In genomic region chr1:10209590-10209904, GRCh38 we compare ENCODE assay signal across 7 cellular contexts. TPM values are rescaled to one million over a fixed set of nuclear protein-coding genes. Genes with fewer than 3 reads are reported as not detected.
DNase-seq lines count a peak whose midpoint lies in the region; ATAC-seq lines count a peak whose summit lies in the region.

No MANE protein-coding gene starts in this region.

- peak overlapping the region; percentile 91 for H3K27ac ChIP-seq in HUES48 (ENCODE audit: low read depth, low read length)
- H3K27ac ChIP-seq in stomach smooth muscle (ENCODE audit: low read length), result peak overlapping the region; percentile 98

- H3K4me3 Mint-ChIP-seq in activated naive CD8-positive, alpha-beta T cell treated with anti-CD3 and anti-CD28 coated beads, Interleukin-2, amount 10 ng/mL, durations not matched to agents 7 days and 5 days, result peak overlapping the region; percentile 92
- H3K4me3 Mint-ChIP-seq in immature natural killer cell, result peak overlapping the region; percentile 83 to 88 (median 86)

- H3K9ac ChIP-seq in HUES48 (ENCODE audit: low read depth, low read length), result peak overlapping the region; percentile 77
- peak overlapping the region; percentile 95 to 96 for H3K9ac ChIP-seq in stomach smooth muscle (ENCODE audit: low read length in 2 of 2)

- H3K4me1 ChIP-seq in HUES48 (ENCODE audit: control insufficient read depth, insufficient read depth, low read length), result peaks cover 14% of the 10 kb centered on the region
- peaks cover 23% of the 10 kb centered on the region for H3K4me1 ChIP-seq in stomach smooth muscle (ENCODE audit: control insufficient read depth, insufficient read depth, low read length)

- POLR2A ChIA-PET in activated naive CD8-positive, alpha-beta T cell treated with anti-CD3 and anti-CD28 coated beads, Interleukin-2, amount 10 ng/mL, durations not matched to agents 7 days and 5 days (lab: Charles Lee), result interaction anchor here (1.3 kb wide), 1 partner anchor 220 kb away, joined by 3 read pairs; the partner anchor contains the start of gene CENPS

- H3K4me3 ChIP-seq in HUES48 (ENCODE audit: low read depth, low read length) (peak overlapping the region; percentile 91), stomach smooth muscle (ENCODE audit: low read length in 2 of 2) (peak overlapping the region; percentile 82 to 98)

- H3K9me3 Mint-ChIP-seq in activated naive CD8-positive, alpha-beta T cell treated with anti-CD3 and anti-CD28 coated beads, Interleukin-2, amount 10 ng/mL, durations not matched to agents 7 days and 5 days, result no peaks in the 10 kb centered on the region
- no peaks in the 10 kb centered on the region for H3K9me3 Mint-ChIP-seq in immature natural killer cell

- H3K27me3 Mint-ChIP-seq in activated naive CD8-positive, alpha-beta T cell treated with anti-CD3 and anti-CD28 coated beads, Interleukin-2, amount 10 ng/mL, durations not matched to agents 7 days and 5 days, result peaks cover 11% of the 10 kb centered on the region
- peaks cover 8 to 12% (median 8%) of the 10 kb centered on the region in 3 donors for H3K27me3 Mint-ChIP-seq in immature natural killer cell (ENCODE audit: low read depth in 3 of 3)

- H3K27me3 ChIP-seq in HUES48 (ENCODE audit: control insufficient read depth, insufficient read depth, low read length), result no peaks in the 10 kb centered on the region
- no peaks in the 10 kb centered on the region for H3K27me3 ChIP-seq in stomach smooth muscle (ENCODE audit: control insufficient read depth in 1 of 2, insufficient read depth in 2 of 2, low read length in 2 of 2)

- H3K36me3 ChIP-seq in HUES48 (ENCODE audit: control insufficient read depth, insufficient read depth, low read length) (no peaks in the 10 kb centered on the region), stomach smooth muscle (ENCODE audit: control insufficient read depth in 2 of 2, insufficient read depth in 2 of 2, low read length in 2 of 2) (no peaks in the 10 kb centered on the region)

- no peaks in the 10 kb centered on the region for H3K36me3 Mint-ChIP-seq in activated naive CD8-positive, alpha-beta T cell treated with anti-CD3 and anti-CD28 coated beads, Interleukin-2, amount 10 ng/mL, durations not matched to agents 7 days and 5 days
- H3K36me3 Mint-ChIP-seq in immature natural killer cell, result no peaks in the 10 kb centered on the region

- no peak for ATAC-seq in activated naive CD8-positive, alpha-beta T cell treated with anti-CD3 and anti-CD28 coated beads, Interleukin-2, amount 10 ng/mL, durations not matched to agents 7 days and 5 days (ENCODE audit: low read depth)

- peak overlapping the region; percentile 70 for H3K27ac Mint-ChIP-seq in activated naive CD8-positive, alpha-beta T cell treated with anti-CD3 and anti-CD28 coated beads, Interleukin-2, amount 10 ng/mL, durations not matched to agents 7 days and 5 days
- H3K27ac Mint-ChIP-seq in immature natural killer cell, result peak overlapping the region in 5 of 6 donors; percentile 57 to 84 (median 76)

- H3K9me3 ChIP-seq in HUES48 (ENCODE audit: control insufficient read depth, insufficient read depth, low read length) (no peaks in the 10 kb centered on the region), stomach smooth muscle (ENCODE audit: control insufficient read depth in 2 of 2, low read length in 2 of 2) (no peaks in the 10 kb centered on the region)

- no peak for DNase-seq in activated naive CD8-positive, alpha-beta T cell treated with anti-CD3 and anti-CD28 coated beads, Interleukin-2, amount 10 ng/mL, durations not matched to agents 7 days and 5 days
- DNase-seq in immature natural killer cell, result no peak
- no peak for DNase-seq in effector CD8-positive, alpha-beta T cell (lab: John Stamatoyannopoulos, UW)
- no peak for DNase-seq in NCI-H748 treated with DMSO at 0.1 percent for 48 hours (lab: John Stamatoyannopoulos, UW)
- no peak for DNase-seq in ecto neural progenitor cell (ENCODE audit: low spot score)

- H3K4me1 Mint-ChIP-seq in activated naive CD8-positive, alpha-beta T cell treated with anti-CD3 and anti-CD28 coated beads, Interleukin-2, amount 10 ng/mL, durations not matched to agents 7 days and 5 days, result peaks cover 19% of the 10 kb centered on the region
- H3K4me1 Mint-ChIP-seq in immature natural killer cell, result peaks cover 21 to 24% of the 10 kb centered on the region in 2 donors

RNA-seq across cellular contexts. Expression of gene KIF1B, which starts 0.8 kb away (rescaled TPM):
- total RNA-seq in activated naive CD8-positive, alpha-beta T cell treated with anti-CD3 and anti-CD28 coated beads, Interleukin-2, amount 10 ng/mL, durations not matched to agents 7 days and 5 days, result 10 to 100 TPM; 13.4 to 13.9 TPM
- polyA plus RNA-seq in immature natural killer cell, result 1 to 10 TPM; 1.2 to 2.4 (median 1.8) TPM
